In the genomic region with DNA sequence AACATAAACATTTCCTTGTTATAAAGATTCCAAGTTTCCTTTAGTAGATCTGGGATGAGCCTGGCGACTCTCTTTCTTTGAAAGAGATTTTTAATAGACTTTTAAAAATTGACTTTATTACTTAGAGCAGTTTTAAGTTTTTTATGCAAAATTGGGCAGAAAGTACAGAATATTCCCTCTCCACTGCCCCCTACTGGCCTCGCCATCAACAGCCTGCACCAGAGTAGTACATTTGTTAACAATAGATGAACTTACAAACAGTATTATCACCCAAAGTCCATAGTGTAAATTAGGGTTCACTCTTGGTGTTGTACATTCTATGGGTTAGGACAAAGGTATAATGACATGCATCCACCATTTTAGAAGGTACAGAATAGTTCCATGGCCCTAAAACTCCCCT, we compare ENCODE assay signal across 11 cellular contexts. TPM values are rescaled to one million over a fixed set of nuclear protein-coding genes. Genes with fewer than 3 reads are reported as not detected.
DNase-seq lines count a peak whose midpoint lies in the region; ATAC-seq, FAIRE-seq and TF ChIP-seq lines count a peak whose summit lies in the region.
"Had no signal": no experiment of that assay in that cellular context is flagged by ENCODE, and none has a peak within 500 bp of the region (broad histone marks: within the 10 kb centered on the region; RNA-seq: fewer than 3 reads in every experiment).

No MANE protein-coding gene starts in this region.

- H3K79me2 ChIP-seq in PC-9 (ENCODE audit: low read depth) (no peaks in the 10 kb centered on the region), endothelial cell of umbilical vein (ENCODE audit: control insufficient read depth, insufficient read depth, low read length) (no peaks in the 10 kb centered on the region)

- TF ChIP-seq POLR2A in endothelial cell of umbilical vein (IDR thresholded peaks at IDR 0.05; ENCODE audit: low read depth, low read length) (no peak), GM12892 (IDR thresholded peaks at IDR 0.05; ENCODE audit: low read depth, low read length) (no peak)

- H3K36me3 ChIP-seq in PC-9 (ENCODE audit: low read depth) (no peaks in the 10 kb centered on the region), endothelial cell of umbilical vein (ENCODE audit: control insufficient read depth in 2 of 2, extremely low read depth in 1 of 2, insufficient read depth in 2 of 2, low read length in 2 of 2) (no peaks in the 10 kb centered on the region)

- H2AFZ ChIP-seq in PC-9 (no peak overlapping the region), endothelial cell of umbilical vein (ENCODE audit: low read depth, low read length) (no peak overlapping the region)

- no peaks in the 10 kb centered on the region; the same call in 1 of the 2 replicates for H3K9me2 ChIP-seq in PC-9 (ENCODE audit: insufficient read depth)

- no peak for ATAC-seq in HG02763 (IDR thresholded peaks at IDR 0.05; ENCODE audit: unreplicated experiment)

- H4K20me1 ChIP-seq in PC-9 (ENCODE audit: insufficient read depth) = no peaks in the 10 kb centered on the region
- H4K20me1 ChIP-seq in endothelial cell of umbilical vein (replicated peaks; ENCODE audit: control insufficient read depth, extremely low read depth, insufficient read depth, low read length) = no peaks in the 10 kb centered on the region

- H3K9me3 Mint-ChIP-seq in activated CD4-positive, alpha-beta T cell treated with anti-CD3 and anti-CD28 coated beads, Interleukin-2, amount 10 ng/mL, durations not matched to agents 24 days and 14 days = no peaks in the 10 kb centered on the region

- no peak overlapping the region for H3K4me3 Mint-ChIP-seq in activated CD4-positive, alpha-beta T cell treated with anti-CD3 and anti-CD28 coated beads, Interleukin-2, amount 10 ng/mL, durations not matched to agents 24 days and 14 days

- intact Hi-C loops in activated CD4-positive, alpha-beta T cell treated with anti-CD3 and anti-CD28 coated beads, Interleukin-2, amount 10 ng/mL, durations not matched to agents 24 days and 14 days (cut with micrococcal nuclease) = no loop called here
- intact Hi-C loops in PC-9 (cut with micrococcal nuclease; ENCODE audit: unreplicated experiment) (no loop called here), endothelial cell of umbilical vein (cut with micrococcal nuclease) (no loop called here), posterior cingulate gyrus (cut with DNase I) (no loop called here)

- H3K4me1 ChIP-seq in PC-9 (replicated peaks; ENCODE audit: insufficient read depth) = no peaks in the 10 kb centered on the region
- H3K4me1 ChIP-seq in endothelial cell of umbilical vein (ENCODE audit: control insufficient read depth, extremely low read depth, insufficient read depth, low read length) = no peaks in the 10 kb centered on the region

- dilution Hi-C loops in endothelial cell of umbilical vein (cut with MboI; ENCODE audit: extremely low pct_ligation_motif_present, low sequenced_read_pairs) = no loop called here

- peak; percentile 28 for DNase-seq in activated CD4-positive, alpha-beta T cell treated with anti-CD3 and anti-CD28 coated beads, Interleukin-2, amount 50 U/mL, for 1 hour
- no peak for DNase-seq in activated CD4-positive, alpha-beta T cell treated with anti-CD3 and anti-CD28 coated beads, Interleukin-2, amount 10 ng/mL, durations not matched to agents 24 days and 14 days
- DNase-seq in PC-9 (no peak), endothelial cell of umbilical vein (ENCODE audit: low read depth, low spot score) (no peak), posterior cingulate gyrus (no peak), GM12892 (ENCODE audit: insufficient read length) (no peak)
- DNase-seq in stimulated activated CD4-positive, alpha-beta T cell treated with anti-CD3 and anti-CD28 coated beads, Interleukin-2, amount 100 ng/mL, for 48 hours = peak; percentile 28 to 36
- DNase-seq: NCI-H2171 had no signal

- H3K27me3 ChIP-seq in PC-9 (ENCODE audit: insufficient read depth, low read depth) (no peaks in the 10 kb centered on the region), endothelial cell of umbilical vein (ENCODE audit: control insufficient read depth in 2 of 2, insufficient read depth in 2 of 2, low read length in 2 of 2) (peaks cover 7 to 17% of the 10 kb centered on the region in 2 experiments)

- H3F3A ChIP-seq in PC-9 (ENCODE audit: insufficient read depth, low read depth) = peaks cover 3% of the 10 kb centered on the region; the same call in 1 of the 2 replicates

- no peaks in the 10 kb centered on the region for H3K4me1 Mint-ChIP-seq in activated CD4-positive, alpha-beta T cell treated with anti-CD3 and anti-CD28 coated beads, Interleukin-2, amount 10 ng/mL, durations not matched to agents 24 days and 14 days

- H3K9me3 ChIP-seq in PC-9 (ENCODE audit: insufficient read depth, low read depth) (no peaks in the 10 kb centered on the region), endothelial cell of umbilical vein (replicated peaks; ENCODE audit: control insufficient read depth, insufficient read depth, low read length) (no peaks in the 10 kb centered on the region)

- no peak overlapping the region for H3K27ac Mint-ChIP-seq in activated CD4-positive, alpha-beta T cell treated with anti-CD3 and anti-CD28 coated beads, Interleukin-2, amount 10 ng/mL, durations not matched to agents 24 days and 14 days

- CTCF ChIA-PET in PC-9 (lab: Charles Lee) (no interaction called here), endothelial cell of umbilical vein (lab: Charles Lee) (interaction anchor here (1.0 to 1.5 kb wide), 3 partner anchors 17 to 667 kb away, joined by 4 to 5 read pairs (median 5); no protein-coding TSS in a partner anchor)

- BruUV-seq in PC-9 (replicated peaks; lab: Mats Ljungman, UMichigan) (no TSS peak), endothelial cell of umbilical vein (replicated peaks; lab: Mats Ljungman, UMichigan) (no TSS peak)

- POLR2A ChIA-PET in PC-9 (lab: Charles Lee; ENCODE audit: unreplicated experiment) (no interaction called here), endothelial cell of umbilical vein (lab: Charles Lee) (no interaction called here)

- H3K9ac ChIP-seq in endothelial cell of umbilical vein (replicated peaks; ENCODE audit: extremely low read depth, insufficient read depth, low read length) = no peak overlapping the region

- H3K9me1 ChIP-seq in endothelial cell of umbilical vein (replicated peaks; ENCODE audit: control insufficient read depth, extremely low read depth, insufficient read depth, low read length) = no peaks in the 10 kb centered on the region

- no peaks in the 10 kb centered on the region for H3K36me3 Mint-ChIP-seq in activated CD4-positive, alpha-beta T cell treated with anti-CD3 and anti-CD28 coated beads, Interleukin-2, amount 10 ng/mL, durations not matched to agents 24 days and 14 days (ENCODE audit: low read depth)

- no peak overlapping the region for H3K4me3 ChIP-seq in PC-9
- H3K4me3 ChIP-seq in endothelial cell of umbilical vein (replicated peaks in 1 of 3; ENCODE audit: insufficient read depth in 1 of 3, low read depth in 1 of 3, low read length in 3 of 3) = no peak overlapping the region
- H3K4me3 ChIP-seq: skin epidermis had no signal

- H3K4me2 ChIP-seq in PC-9 (no peak overlapping the region), endothelial cell of umbilical vein (ENCODE audit: insufficient read depth, low read length) (no peak overlapping the region)

- no peak overlapping the region for H3K27ac ChIP-seq in PC-9
- H3K27ac ChIP-seq in endothelial cell of umbilical vein (ENCODE audit: insufficient read depth, low read depth, low read length) = no peak overlapping the region
- H3K27ac ChIP-seq: skin epidermis had no signal

- no peak for FAIRE-seq in endothelial cell of umbilical vein (lab: Jason Lieb, UNC)
- FAIRE-seq in GM12892 (lab: Jason Lieb, UNC) = no peak
- FAIRE-seq: TTC549 had no signal

- peak; percentile 66 for TF ChIP-seq CTCF in PC-9 (conservative IDR thresholded peaks at IDR 0.05)
- TF ChIP-seq CTCF in endothelial cell of umbilical vein (IDR thresholded peaks at IDR 0.05; ENCODE audit: extremely low read depth in 1 of 2, insufficient read depth in 1 of 2, low read depth in 1 of 2, low read length in 2 of 2) = peak; percentile 44 to 46

- peaks cover 4% of the 10 kb centered on the region for H3K27me3 Mint-ChIP-seq in activated CD4-positive, alpha-beta T cell treated with anti-CD3 and anti-CD28 coated beads, Interleukin-2, amount 10 ng/mL, durations not matched to agents 24 days and 14 days

TF ChIP-seq in endothelial cell of umbilical vein, 7 proteins besides CTCF, POLR2A, EP300 and RAD21 (continues in another document):
- TF ChIP-seq JUN (IDR thresholded peaks at IDR 0.05; ENCODE audit: borderline replicate concordance, insufficient read depth, insufficient read length, low read depth) (no peak), FOS (IDR thresholded peaks at IDR 0.05; ENCODE audit: borderline replicate concordance, insufficient read depth, low read length) (no peak), MAX (IDR thresholded peaks at IDR 0.05; ENCODE audit: insufficient read depth, insufficient read length) (no peak)

RNA-seq across cellular contexts. Expression of gene MAP3K19, which starts 3.9 kb away (rescaled TPM):
- total RNA-seq in activated CD4-positive, alpha-beta T cell treated with anti-CD3 and anti-CD28 coated beads, Interleukin-2, amount 10 ng/mL, durations not matched to agents 24 days and 14 days = not detected in 2 replicates
- total RNA-seq in PC-9 (2021) (not detected in 2 replicates), endothelial cell of umbilical vein (not detected in 2 replicates)
- polyA plus RNA-seq in endothelial cell of umbilical vein = not detected in 2 replicates
- not detected in 2 replicates for polyA plus RNA-seq in endothelial cell of umbilical vein (2011; cell fraction: cytosol; rRNA removed)
- not detected in 2 replicates for polyA plus RNA-seq in endothelial cell of umbilical vein (2011; cell fraction: nucleus; rRNA removed)
- polyA plus RNA-seq in endothelial cell of umbilical vein (2012) = not detected in 2 replicates
- polyA minus RNA-seq in endothelial cell of umbilical vein = not detected in 2 replicates
- polyA minus RNA-seq in endothelial cell of umbilical vein (2011; cell fraction: cytosol; rRNA and poly(A)+ RNA removed) = not detected
- polyA minus RNA-seq in endothelial cell of umbilical vein (2011; cell fraction: nucleus; rRNA and poly(A)+ RNA removed) = not detected in 2 replicates
- 0.28 TPM for polyA plus RNA-seq in GM12892 (2012; ENCODE audit: missing spikeins)

RNA-seq across cellular contexts. Expression of gene RAB3GAP1, which starts 8.7 kb away (rescaled TPM):
- total RNA-seq in activated CD4-positive, alpha-beta T cell treated with anti-CD3 and anti-CD28 coated beads, Interleukin-2, amount 10 ng/mL, durations not matched to agents 24 days and 14 days = 24.2 and 26.3 TPM in 2 replicates
- total RNA-seq in PC-9 (2021) (29.5 and 36.8 TPM in 2 replicates), endothelial cell of umbilical vein (37.2 and 39.5 TPM in 2 replicates)
- 11.0 and 14.9 TPM in 2 replicates for polyA plus RNA-seq in endothelial cell of umbilical vein
- 15.2 and 15.3 TPM in 2 replicates for polyA plus RNA-seq in endothelial cell of umbilical vein (2011; cell fraction: cytosol; rRNA removed)
- polyA plus RNA-seq in endothelial cell of umbilical vein (2011; cell fraction: nucleus; rRNA removed) = 24.1 and 28.9 TPM in 2 replicates
- polyA plus RNA-seq in endothelial cell of umbilical vein (2012) = 36.6 and 40.7 TPM in 2 replicates
- 31.8 and 32.6 TPM in 2 replicates for polyA minus RNA-seq in endothelial cell of umbilical vein
- 12.8 TPM for polyA minus RNA-seq in endothelial cell of umbilical vein (2011; cell fraction: cytosol; rRNA and poly(A)+ RNA removed)
- 35.6 and 59.8 TPM in 2 replicates for polyA minus RNA-seq in endothelial cell of umbilical vein (2011; cell fraction: nucleus; rRNA and poly(A)+ RNA removed)
- polyA plus RNA-seq in GM12892 (2012; ENCODE audit: missing spikeins) = 26.9 TPM

Comparison
In these comparisons a context has a peak if more than half of its experiments do, and no peak if none do; other contexts are left out.
1. DNase-seq: peak in activated CD4-positive, alpha-beta T cell treated with anti-CD3 and anti-CD28 coated beads, Interleukin-2, amount 50 U/mL, for 1 hour (single experiment) and stimulated activated CD4-positive, alpha-beta T cell treated with anti-CD3 and anti-CD28 coated beads, Interleukin-2, amount 100 ng/mL, for 48 hours (2 of 2); none in activated CD4-positive, alpha-beta T cell treated with anti-CD3 and anti-CD28 coated beads, Interleukin-2, amount 10 ng/mL, durations not matched to agents 24 days and 14 days (single experiment), PC-9 (0 of 2), endothelial cell of umbilical vein (single experiment), posterior cingulate gyrus (0 of 10) and GM12892 (single experiment).